In genomic region chr16:66843191-66843590, GRCh38 we compare ENCODE assay signal across 1 cellular context.
TF ChIP-seq lines count a peak whose summit lies in the region.

No MANE protein-coding gene starts in this region.

TF ChIP-seq in HepG2, 621 proteins besides CTCF, POLR2A, EP300 and RAD21:
- no peak for TF ChIP-seq ZNF446 (CRISPR knock-in tag; IDR thresholded peaks at IDR 0.05)
- no peak for TF ChIP-seq ZFP36 (IDR thresholded peaks at IDR 0.05; ENCODE audit: borderline replicate concordance, low read depth, low read length, partially characterized antibody)
- no peak for TF ChIP-seq ZBTB46 (CRISPR knock-in tag; IDR thresholded peaks at IDR 0.05; ENCODE audit: borderline replicate concordance)
- no peak for TF ChIP-seq THAP7 (CRISPR knock-in tag; IDR thresholded peaks at IDR 0.05)
- TF ChIP-seq HMGXB3 (CRISPR knock-in tag; IDR thresholded peaks at IDR 0.05; ENCODE audit: borderline replicate concordance): no peak
- TF ChIP-seq ZFP36L1 (CRISPR knock-in tag; IDR thresholded peaks at IDR 0.05): no peak
- no peak for TF ChIP-seq ZGPAT (CRISPR knock-in tag; IDR thresholded peaks at IDR 0.05)
- no peak for TF ChIP-seq MXI1 (IDR thresholded peaks at IDR 0.05; ENCODE audit: borderline replicate concordance, low read depth, low read length)
- no peak for TF ChIP-seq BRCA1 (CRISPR knock-in tag; IDR thresholded peaks at IDR 0.05)
- TF ChIP-seq ARID3A (IDR thresholded peaks at IDR 0.05; ENCODE audit: low read depth, low read length): no peak
- no peak for TF ChIP-seq ZBTB10 (CRISPR knock-in tag; IDR thresholded peaks at IDR 0.05; ENCODE audit: borderline replicate concordance)
TF ChIP-seq in HepG2: peak in this region for 0.
